ENCODE assay signal across 21 cellular contexts in genomic region chr1:10602936-10603335, GRCh38.
DNase-seq lines count a peak whose midpoint lies in the region; ATAC-seq and TF ChIP-seq lines count a peak whose summit lies in the region.
"Had no signal": no experiment of that assay in that cellular context is flagged by ENCODE, and none has a peak within 500 bp of the region (broad histone marks: within the 10 kb centered on the region; RNA-seq: fewer than 3 reads in every experiment).

No MANE protein-coding gene starts in this region.

- H3K4me3 Mint-ChIP-seq in CD8-positive, alpha-beta memory T cell: no peak overlapping the region
- H3K4me3 Mint-ChIP-seq: CD14-positive monocyte; CD4-positive, alpha-beta T cell had no signal

- CTCF ChIA-PET in RWPE1 (lab: Yijun Ruan, JAX): interaction anchor here (0.6 kb wide), 2 partner anchors 59 to 79 kb away, joined by 3 read pairs; no protein-coding TSS in a partner anchor
- CTCF ChIA-PET in CD8-positive, alpha-beta memory T cell (lab: Charles Lee): no interaction called here

- intact Hi-C loops in Right ventricle myocardium superior (cut with DNase I): no loop called here

- H3K4me3 ChIP-seq in right atrium auricular region: no peak overlapping the region
- H3K4me3 ChIP-seq in CD8-positive, alpha-beta memory T cell (ENCODE audit: low read length): no peak overlapping the region
- H3K4me3 ChIP-seq: A549; BLaER1 treated with 17β-estradiol and CSF1 and Interleukin-3, amounts not matched to agents 10 nM and 100 nM; GM23248 had no signal

- H3K36me3 ChIP-seq in right atrium auricular region: no peaks in the 10 kb centered on the region
- H3K36me3 ChIP-seq in CD8-positive, alpha-beta memory T cell (ENCODE audit: insufficient read depth, low read length): no peaks in the 10 kb centered on the region
- H3K36me3 ChIP-seq: BE2C had no signal

- H3K27me3 Mint-ChIP-seq in CD8-positive, alpha-beta memory T cell: peaks cover 0 to 2% of the 10 kb centered on the region in 2 donors
- H3K27me3 Mint-ChIP-seq: CD4-positive, alpha-beta T cell had no signal

- DNase-seq in right atrium auricular region (ENCODE audit: low spot score): peak; percentile 13
- no peak for DNase-seq in Right ventricle myocardium superior
- DNase-seq in RWPE1 (ENCODE audit: low spot score): no peak
- no peak for DNase-seq in left lobe of liver (ENCODE audit: low spot score)
- DNase-seq in CD8-positive, alpha-beta memory T cell: no peak
- DNase-seq: 8988T; ACHN; AML-193; BE2C; CD4-positive, alpha-beta T cell; COR-L47; DMS153; DND-41; GM23248; H7; HCEC 1CT had no signal

- no peaks in the 10 kb centered on the region for H3K9me3 Mint-ChIP-seq in CD8-positive, alpha-beta memory T cell
- H3K9me3 Mint-ChIP-seq: CD14-positive monocyte; CD4-positive, alpha-beta T cell had no signal

- H3K4me1 ChIP-seq in right atrium auricular region: no peaks in the 10 kb centered on the region
- no peaks in the 10 kb centered on the region for H3K4me1 ChIP-seq in CD8-positive, alpha-beta memory T cell (ENCODE audit: insufficient read depth, low read length)
- H3K4me1 ChIP-seq: BE2C had no signal

- no peaks in the 10 kb centered on the region for H3K27me3 ChIP-seq in right atrium auricular region
- no peaks in the 10 kb centered on the region for H3K27me3 ChIP-seq in CD8-positive, alpha-beta memory T cell (ENCODE audit: insufficient read depth, low read length, poor library complexity, severe bottlenecking)
- H3K27me3 ChIP-seq: BE2C; BLaER1 treated with 17β-estradiol and CSF1 and Interleukin-3, amounts not matched to agents 10 nM and 100 nM had no signal

- ATAC-seq in Right ventricle myocardium superior (ENCODE audit: poor library complexity): no peak
- ATAC-seq in left lobe of liver: peak; percentile 69
- ATAC-seq in HG02759 (IDR thresholded peaks at IDR 0.05; ENCODE audit: unreplicated experiment): no peak
- ATAC-seq in GM18502 (IDR thresholded peaks at IDR 0.05; ENCODE audit: poor library complexity, unreplicated experiment): no peak
- ATAC-seq: A549 had no signal

- H3K27ac ChIP-seq in right atrium auricular region: no peak overlapping the region
- H3K27ac ChIP-seq in RWPE1: peak overlapping the region; percentile 53
- H3K27ac ChIP-seq in CD8-positive, alpha-beta memory T cell (ENCODE audit: low read depth, low read length): no peak overlapping the region
- H3K27ac ChIP-seq: A549; BLaER1 treated with 17β-estradiol and CSF1 and Interleukin-3, amounts not matched to agents 10 nM and 100 nM; GM23248 had no signal

- H3K9me3 ChIP-seq in right atrium auricular region: no peaks in the 10 kb centered on the region
- no peaks in the 10 kb centered on the region for H3K9me3 ChIP-seq in CD8-positive, alpha-beta memory T cell (ENCODE audit: low read length)
- H3K9me3 ChIP-seq: A549; BE2C; BLaER1 treated with 17β-estradiol and CSF1 and Interleukin-3, amounts not matched to agents 10 nM and 100 nM had no signal

- peaks cover 0 to 54% (median 23%) of the 10 kb centered on the region in 3 donors for H3K36me3 Mint-ChIP-seq in CD8-positive, alpha-beta memory T cell

- H3K4me1 Mint-ChIP-seq in CD8-positive, alpha-beta memory T cell: peaks cover 0 to 1% (median 0%) of the 10 kb centered on the region in 3 donors
- H3K4me1 Mint-ChIP-seq: CD14-positive monocyte had no signal

- POLR2A ChIA-PET in RWPE1 (lab: Yijun Ruan, JAX; ENCODE audit: low non-redundant PET): no interaction called here
- POLR2A ChIA-PET in CD8-positive, alpha-beta memory T cell (lab: Charles Lee): no interaction called here

- H3K27ac Mint-ChIP-seq in CD8-positive, alpha-beta memory T cell: peak overlapping the region in 1 of 8 donors; percentile 24
- H3K27ac Mint-ChIP-seq: CD14-positive monocyte; CD4-positive, alpha-beta T cell had no signal

- TF ChIP-seq CTCF in right atrium auricular region (IDR thresholded peaks at IDR 0.05) (no peak), RWPE1 (conservative IDR thresholded peaks at IDR 0.05; ENCODE audit: low read depth) (no peak)
